Comparison of ENCODE assay signal across 1 cellular context in the genomic region with DNA sequence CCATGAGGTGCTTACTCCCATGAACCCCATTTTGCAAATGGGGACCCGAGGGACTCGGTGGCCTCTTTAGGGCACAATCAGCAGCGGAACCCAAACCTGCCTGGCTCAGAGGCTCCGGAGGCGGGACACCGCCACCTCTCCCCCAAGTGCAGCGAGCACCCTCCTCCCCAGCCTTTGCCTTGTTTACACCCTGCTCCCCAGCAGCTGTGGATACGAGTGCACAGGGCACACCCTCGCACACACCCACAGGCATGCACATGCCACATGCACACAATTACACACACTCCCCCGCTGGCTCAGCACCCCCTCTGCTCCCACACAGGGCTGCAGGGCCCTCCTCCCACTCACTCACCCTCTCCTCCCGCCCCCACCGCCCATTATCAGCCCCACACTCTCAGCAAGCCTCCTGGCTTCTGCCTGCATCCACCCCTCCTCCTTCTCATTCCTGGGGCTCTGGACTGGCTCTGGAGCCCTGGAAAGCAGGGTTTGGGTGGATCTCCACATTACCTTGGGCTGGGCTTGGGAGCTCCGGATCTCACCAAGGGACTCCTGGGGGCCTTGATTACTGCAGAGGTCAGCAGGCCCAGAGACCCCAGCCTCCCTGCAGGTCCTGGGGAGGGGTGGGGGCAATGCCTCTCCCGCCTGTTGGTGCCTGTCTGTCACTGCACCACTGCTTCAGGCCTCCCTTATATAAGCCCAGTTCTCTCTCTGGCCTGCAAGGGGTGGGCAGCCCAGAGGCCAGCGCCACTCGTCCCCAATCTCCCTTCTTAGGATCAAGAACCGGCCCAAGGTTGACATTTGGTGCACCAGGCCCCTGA.
TF ChIP-seq lines count a peak whose summit lies in the region.

No MANE protein-coding gene starts in this region.

TF ChIP-seq in HepG2, 621 proteins besides CTCF, POLR2A, EP300 and RAD21 (continued from another document and continues in another):
- TF ChIP-seq, protein P1, sequence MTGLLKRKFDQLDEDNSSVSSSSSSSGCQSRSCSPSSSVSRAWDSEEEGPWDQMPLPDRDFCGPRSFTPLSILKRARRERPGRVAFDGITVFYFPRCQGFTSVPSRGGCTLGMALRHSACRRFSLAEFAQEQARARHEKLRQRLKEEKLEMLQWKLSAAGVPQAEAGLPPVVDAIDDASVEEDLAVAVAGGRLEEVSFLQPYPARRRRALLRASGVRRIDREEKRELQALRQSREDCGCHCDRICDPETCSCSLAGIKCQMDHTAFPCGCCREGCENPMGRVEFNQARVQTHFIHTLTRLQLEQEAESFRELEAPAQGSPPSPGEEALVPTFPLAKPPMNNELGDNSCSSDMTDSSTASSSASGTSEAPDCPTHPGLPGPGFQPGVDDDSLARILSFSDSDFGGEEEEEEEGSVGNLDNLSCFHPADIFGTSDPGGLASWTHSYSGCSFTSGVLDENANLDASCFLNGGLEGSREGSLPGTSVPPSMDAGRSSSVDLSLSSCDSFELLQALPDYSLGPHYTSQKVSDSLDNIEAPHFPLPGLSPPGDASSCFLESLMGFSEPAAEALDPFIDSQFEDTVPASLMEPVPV (CRISPR knock-in tag; IDR thresholded peaks at IDR 0.05): no peak
- TF ChIP-seq, protein P2, sequence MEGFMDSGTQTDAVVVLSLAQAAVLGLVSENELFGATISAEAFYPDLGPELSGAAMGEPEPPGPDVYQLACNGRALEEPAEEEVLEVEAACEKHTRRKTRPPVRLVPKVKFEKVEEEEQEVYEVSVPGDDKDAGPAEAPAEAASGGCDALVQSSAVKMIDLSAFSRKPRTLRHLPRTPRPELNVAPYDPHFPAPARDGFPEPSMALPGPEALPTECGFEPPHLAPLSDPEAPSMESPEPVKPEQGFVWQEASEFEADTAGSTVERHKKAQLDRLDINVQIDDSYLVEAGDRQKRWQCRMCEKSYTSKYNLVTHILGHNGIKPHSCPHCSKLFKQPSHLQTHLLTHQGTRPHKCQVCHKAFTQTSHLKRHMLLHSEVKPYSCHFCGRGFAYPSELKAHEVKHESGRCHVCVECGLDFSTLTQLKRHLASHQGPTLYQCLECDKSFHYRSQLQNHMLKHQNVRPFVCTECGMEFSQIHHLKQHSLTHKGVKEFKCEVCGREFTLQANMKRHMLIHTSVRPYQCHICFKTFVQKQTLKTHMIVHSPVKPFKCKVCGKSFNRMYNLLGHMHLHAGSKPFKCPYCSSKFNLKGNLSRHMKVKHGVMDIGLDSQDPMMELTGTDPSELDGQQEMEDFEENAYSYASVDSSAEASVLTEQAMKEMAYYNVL (CRISPR knock-in tag; IDR thresholded peaks at IDR 0.05; ENCODE audit: borderline replicate concordance): no peak
- TF ChIP-seq, protein P3, sequence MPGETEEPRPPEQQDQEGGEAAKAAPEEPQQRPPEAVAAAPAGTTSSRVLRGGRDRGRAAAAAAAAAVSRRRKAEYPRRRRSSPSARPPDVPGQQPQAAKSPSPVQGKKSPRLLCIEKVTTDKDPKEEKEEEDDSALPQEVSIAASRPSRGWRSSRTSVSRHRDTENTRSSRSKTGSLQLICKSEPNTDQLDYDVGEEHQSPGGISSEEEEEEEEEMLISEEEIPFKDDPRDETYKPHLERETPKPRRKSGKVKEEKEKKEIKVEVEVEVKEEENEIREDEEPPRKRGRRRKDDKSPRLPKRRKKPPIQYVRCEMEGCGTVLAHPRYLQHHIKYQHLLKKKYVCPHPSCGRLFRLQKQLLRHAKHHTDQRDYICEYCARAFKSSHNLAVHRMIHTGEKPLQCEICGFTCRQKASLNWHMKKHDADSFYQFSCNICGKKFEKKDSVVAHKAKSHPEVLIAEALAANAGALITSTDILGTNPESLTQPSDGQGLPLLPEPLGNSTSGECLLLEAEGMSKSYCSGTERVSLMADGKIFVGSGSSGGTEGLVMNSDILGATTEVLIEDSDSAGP (CRISPR knock-in tag; IDR thresholded peaks at IDR 0.05; ENCODE audit: borderline replicate concordance): no peak
- TF ChIP-seq TBP (CRISPR knock-in tag; IDR thresholded peaks at IDR 0.05) (no peak), ZNF569 (CRISPR knock-in tag; IDR thresholded peaks at IDR 0.05; ENCODE audit: borderline replicate concordance) (no peak), PCBP1 (IDR thresholded peaks at IDR 0.05; ENCODE audit: borderline replicate concordance, low read depth, low read length) (0 out of 2 replicates have a peak, but pooled peaks have one; percentile 35), DPF2 (CRISPR knock-in tag; IDR thresholded peaks at IDR 0.05; ENCODE audit: borderline replicate concordance, low read depth) (no peak; the same call in 1 of the 2 replicates), ZNF160 (CRISPR knock-in tag; IDR thresholded peaks at IDR 0.05) (no peak), NCOR1 (IDR thresholded peaks at IDR 0.05; ENCODE audit: borderline replicate concordance, low read length) (no peak), CENPT (CRISPR knock-in tag; IDR thresholded peaks at IDR 0.05; ENCODE audit: low read depth) (no peak), ZNF101 (CRISPR knock-in tag; IDR thresholded peaks at IDR 0.05; ENCODE audit: borderline replicate concordance, low read depth) (no peak), ZNF230 (CRISPR knock-in tag; IDR thresholded peaks at IDR 0.05) (no peak), CEBPB (IDR thresholded peaks at IDR 0.05; ENCODE audit: borderline replicate concordance, low read depth, low read length) (no peak), MAFG (CRISPR knock-in tag; IDR thresholded peaks at IDR 0.05) (no peak)
- TF ChIP-seq, protein P4, sequence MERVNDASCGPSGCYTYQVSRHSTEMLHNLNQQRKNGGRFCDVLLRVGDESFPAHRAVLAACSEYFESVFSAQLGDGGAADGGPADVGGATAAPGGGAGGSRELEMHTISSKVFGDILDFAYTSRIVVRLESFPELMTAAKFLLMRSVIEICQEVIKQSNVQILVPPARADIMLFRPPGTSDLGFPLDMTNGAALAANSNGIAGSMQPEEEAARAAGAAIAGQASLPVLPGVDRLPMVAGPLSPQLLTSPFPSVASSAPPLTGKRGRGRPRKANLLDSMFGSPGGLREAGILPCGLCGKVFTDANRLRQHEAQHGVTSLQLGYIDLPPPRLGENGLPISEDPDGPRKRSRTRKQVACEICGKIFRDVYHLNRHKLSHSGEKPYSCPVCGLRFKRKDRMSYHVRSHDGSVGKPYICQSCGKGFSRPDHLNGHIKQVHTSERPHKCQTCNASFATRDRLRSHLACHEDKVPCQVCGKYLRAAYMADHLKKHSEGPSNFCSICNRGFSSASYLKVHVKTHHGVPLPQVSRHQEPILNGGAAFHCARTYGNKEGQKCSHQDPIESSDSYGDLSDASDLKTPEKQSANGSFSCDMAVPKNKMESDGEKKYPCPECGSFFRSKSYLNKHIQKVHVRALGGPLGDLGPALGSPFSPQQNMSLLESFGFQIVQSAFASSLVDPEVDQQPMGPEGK (CRISPR knock-in tag; IDR thresholded peaks at IDR 0.05): peak; percentile 83
- TF ChIP-seq, protein P5, sequence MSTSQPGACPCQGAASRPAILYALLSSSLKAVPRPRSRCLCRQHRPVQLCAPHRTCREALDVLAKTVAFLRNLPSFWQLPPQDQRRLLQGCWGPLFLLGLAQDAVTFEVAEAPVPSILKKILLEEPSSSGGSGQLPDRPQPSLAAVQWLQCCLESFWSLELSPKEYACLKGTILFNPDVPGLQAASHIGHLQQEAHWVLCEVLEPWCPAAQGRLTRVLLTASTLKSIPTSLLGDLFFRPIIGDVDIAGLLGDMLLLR (CRISPR knock-in tag; IDR thresholded peaks at IDR 0.05): no peak
- TF ChIP-seq, protein P6, sequence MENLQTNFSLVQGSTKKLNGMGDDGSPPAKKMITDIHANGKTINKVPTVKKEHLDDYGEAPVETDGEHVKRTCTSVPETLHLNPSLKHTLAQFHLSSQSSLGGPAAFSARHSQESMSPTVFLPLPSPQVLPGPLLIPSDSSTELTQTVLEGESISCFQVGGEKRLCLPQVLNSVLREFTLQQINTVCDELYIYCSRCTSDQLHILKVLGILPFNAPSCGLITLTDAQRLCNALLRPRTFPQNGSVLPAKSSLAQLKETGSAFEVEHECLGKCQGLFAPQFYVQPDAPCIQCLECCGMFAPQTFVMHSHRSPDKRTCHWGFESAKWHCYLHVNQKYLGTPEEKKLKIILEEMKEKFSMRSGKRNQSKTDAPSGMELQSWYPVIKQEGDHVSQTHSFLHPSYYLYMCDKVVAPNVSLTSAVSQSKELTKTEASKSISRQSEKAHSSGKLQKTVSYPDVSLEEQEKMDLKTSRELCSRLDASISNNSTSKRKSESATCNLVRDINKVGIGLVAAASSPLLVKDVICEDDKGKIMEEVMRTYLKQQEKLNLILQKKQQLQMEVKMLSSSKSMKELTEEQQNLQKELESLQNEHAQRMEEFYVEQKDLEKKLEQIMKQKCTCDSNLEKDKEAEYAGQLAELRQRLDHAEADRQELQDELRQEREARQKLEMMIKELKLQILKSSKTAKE (CRISPR knock-in tag; IDR thresholded peaks at IDR 0.05; ENCODE audit: borderline replicate concordance): no peak
- TF ChIP-seq, protein P7, sequence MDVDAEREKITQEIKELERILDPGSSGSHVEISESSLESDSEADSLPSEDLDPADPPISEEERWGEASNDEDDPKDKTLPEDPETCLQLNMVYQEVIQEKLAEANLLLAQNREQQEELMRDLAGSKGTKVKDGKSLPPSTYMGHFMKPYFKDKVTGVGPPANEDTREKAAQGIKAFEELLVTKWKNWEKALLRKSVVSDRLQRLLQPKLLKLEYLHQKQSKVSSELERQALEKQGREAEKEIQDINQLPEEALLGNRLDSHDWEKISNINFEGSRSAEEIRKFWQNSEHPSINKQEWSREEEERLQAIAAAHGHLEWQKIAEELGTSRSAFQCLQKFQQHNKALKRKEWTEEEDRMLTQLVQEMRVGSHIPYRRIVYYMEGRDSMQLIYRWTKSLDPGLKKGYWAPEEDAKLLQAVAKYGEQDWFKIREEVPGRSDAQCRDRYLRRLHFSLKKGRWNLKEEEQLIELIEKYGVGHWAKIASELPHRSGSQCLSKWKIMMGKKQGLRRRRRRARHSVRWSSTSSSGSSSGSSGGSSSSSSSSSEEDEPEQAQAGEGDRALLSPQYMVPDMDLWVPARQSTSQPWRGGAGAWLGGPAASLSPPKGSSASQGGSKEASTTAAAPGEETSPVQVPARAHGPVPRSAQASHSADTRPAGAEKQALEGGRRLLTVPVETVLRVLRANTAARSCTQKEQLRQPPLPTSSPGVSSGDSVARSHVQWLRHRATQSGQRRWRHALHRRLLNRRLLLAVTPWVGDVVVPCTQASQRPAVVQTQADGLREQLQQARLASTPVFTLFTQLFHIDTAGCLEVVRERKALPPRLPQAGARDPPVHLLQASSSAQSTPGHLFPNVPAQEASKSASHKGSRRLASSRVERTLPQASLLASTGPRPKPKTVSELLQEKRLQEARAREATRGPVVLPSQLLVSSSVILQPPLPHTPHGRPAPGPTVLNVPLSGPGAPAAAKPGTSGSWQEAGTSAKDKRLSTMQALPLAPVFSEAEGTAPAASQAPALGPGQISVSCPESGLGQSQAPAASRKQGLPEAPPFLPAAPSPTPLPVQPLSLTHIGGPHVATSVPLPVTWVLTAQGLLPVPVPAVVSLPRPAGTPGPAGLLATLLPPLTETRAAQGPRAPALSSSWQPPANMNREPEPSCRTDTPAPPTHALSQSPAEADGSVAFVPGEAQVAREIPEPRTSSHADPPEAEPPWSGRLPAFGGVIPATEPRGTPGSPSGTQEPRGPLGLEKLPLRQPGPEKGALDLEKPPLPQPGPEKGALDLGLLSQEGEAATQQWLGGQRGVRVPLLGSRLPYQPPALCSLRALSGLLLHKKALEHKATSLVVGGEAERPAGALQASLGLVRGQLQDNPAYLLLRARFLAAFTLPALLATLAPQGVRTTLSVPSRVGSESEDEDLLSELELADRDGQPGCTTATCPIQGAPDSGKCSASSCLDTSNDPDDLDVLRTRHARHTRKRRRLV (CRISPR knock-in tag; IDR thresholded peaks at IDR 0.05): 0 out of 2 replicates have a peak, but pooled peaks have one; percentile 37
- TF ChIP-seq, protein P8, sequence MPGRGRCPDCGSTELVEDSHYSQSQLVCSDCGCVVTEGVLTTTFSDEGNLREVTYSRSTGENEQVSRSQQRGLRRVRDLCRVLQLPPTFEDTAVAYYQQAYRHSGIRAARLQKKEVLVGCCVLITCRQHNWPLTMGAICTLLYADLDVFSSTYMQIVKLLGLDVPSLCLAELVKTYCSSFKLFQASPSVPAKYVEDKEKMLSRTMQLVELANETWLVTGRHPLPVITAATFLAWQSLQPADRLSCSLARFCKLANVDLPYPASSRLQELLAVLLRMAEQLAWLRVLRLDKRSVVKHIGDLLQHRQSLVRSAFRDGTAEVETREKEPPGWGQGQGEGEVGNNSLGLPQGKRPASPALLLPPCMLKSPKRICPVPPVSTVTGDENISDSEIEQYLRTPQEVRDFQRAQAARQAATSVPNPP (CRISPR knock-in tag; IDR thresholded peaks at IDR 0.05): no peak
- TF ChIP-seq, protein P9, sequence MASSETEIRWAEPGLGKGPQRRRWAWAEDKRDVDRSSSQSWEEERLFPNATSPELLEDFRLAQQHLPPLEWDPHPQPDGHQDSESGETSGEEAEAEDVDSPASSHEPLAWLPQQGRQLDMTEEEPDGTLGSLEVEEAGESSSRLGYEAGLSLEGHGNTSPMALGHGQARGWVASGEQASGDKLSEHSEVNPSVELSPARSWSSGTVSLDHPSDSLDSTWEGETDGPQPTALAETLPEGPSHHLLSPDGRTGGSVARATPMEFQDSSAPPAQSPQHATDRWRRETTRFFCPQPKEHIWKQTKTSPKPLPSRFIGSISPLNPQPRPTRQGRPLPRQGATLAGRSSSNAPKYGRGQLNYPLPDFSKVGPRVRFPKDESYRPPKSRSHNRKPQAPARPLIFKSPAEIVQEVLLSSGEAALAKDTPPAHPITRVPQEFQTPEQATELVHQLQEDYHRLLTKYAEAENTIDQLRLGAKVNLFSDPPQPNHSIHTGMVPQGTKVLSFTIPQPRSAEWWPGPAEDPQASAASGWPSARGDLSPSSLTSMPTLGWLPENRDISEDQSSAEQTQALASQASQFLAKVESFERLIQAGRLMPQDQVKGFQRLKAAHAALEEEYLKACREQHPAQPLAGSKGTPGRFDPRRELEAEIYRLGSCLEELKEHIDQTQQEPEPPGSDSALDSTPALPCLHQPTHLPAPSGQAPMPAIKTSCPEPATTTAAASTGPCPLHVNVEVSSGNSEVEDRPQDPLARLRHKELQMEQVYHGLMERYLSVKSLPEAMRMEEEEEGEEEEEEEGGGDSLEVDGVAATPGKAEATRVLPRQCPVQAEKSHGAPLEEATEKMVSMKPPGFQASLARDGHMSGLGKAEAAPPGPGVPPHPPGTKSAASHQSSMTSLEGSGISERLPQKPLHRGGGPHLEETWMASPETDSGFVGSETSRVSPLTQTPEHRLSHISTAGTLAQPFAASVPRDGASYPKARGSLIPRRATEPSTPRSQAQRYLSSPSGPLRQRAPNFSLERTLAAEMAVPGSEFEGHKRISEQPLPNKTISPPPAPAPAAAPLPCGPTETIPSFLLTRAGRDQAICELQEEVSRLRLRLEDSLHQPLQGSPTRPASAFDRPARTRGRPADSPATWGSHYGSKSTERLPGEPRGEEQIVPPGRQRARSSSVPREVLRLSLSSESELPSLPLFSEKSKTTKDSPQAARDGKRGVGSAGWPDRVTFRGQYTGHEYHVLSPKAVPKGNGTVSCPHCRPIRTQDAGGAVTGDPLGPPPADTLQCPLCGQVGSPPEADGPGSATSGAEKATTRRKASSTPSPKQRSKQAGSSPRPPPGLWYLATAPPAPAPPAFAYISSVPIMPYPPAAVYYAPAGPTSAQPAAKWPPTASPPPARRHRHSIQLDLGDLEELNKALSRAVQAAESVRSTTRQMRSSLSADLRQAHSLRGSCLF (CRISPR knock-in tag; IDR thresholded peaks at IDR 0.05; ENCODE audit: borderline replicate concordance): no peak
